11 cellular contexts compared by ENCODE assay signal in genomic region chr21:43269461-43269860, GRCh38.
A peak's percentile ranks its signal among the peaks of the same experiment; 100 is the strongest.
DNase-seq lines count a peak whose midpoint lies in the region; ATAC-seq, FAIRE-seq and TF ChIP-seq lines count a peak whose summit lies in the region.
"Had no signal": no experiment of that assay in that cellular context is flagged by ENCODE, and none has a peak within 500 bp of the region (broad histone marks: within the 10 kb centered on the region; RNA-seq: fewer than 3 reads in every experiment).

No MANE protein-coding gene starts in this region.

- H2BK5ac ChIP-seq in neuronal stem cell (ENCODE audit: low read length): no peak overlapping the region

- no CpG with 5 or more reads among the region's 10 CpGs for WGBS in neuronal stem cell (ENCODE audit: extremely low coverage in 2 of 2, insufficient read length in 2 of 2, insufficient replicate concordance in 1 of 2), 2 donors

- H2AFZ ChIP-seq in neuronal stem cell (ENCODE audit: low read length): no peak overlapping the region
- H2AFZ ChIP-seq: parathyroid adenoma had no signal

- FAIRE-seq in GM12891 (lab: Jason Lieb, UNC): no peak

- TF ChIP-seq CTCF in epithelial cell of proximal tubule (conservative IDR thresholded peaks at IDR 0.05; ENCODE audit: low read depth, low read length): peak; percentile 42

- no peaks in the 10 kb centered on the region for H3K4me1 Mint-ChIP-seq in activated CD4-positive, alpha-beta T cell treated with anti-CD3 and anti-CD28 coated beads for 36 hours

- H3K23ac ChIP-seq in neuronal stem cell (ENCODE audit: low read depth, low read length, poor library complexity): no peak overlapping the region

- H3K9me3 Mint-ChIP-seq in activated CD4-positive, alpha-beta T cell treated with anti-CD3 and anti-CD28 coated beads for 36 hours (ENCODE audit: low read depth): no peaks in the 10 kb centered on the region

- ATAC-seq in activated CD4-positive, alpha-beta T cell treated with anti-CD3 and anti-CD28 coated beads for 36 hours: peak; percentile 51

- DNase-seq in GM12891 (ENCODE audit: insufficient read length, low spot score) (peak; percentile 66), epithelial cell of proximal tubule (ENCODE audit: low read depth) (no peak), NCI-H1048 (lab: John Stamatoyannopoulos, UW) (no peak), NCI-H1930 (lab: John Stamatoyannopoulos, UW) (no peak), neuronal stem cell (ENCODE audit: low spot score) (no peak)
- peak; percentile 60 for DNase-seq in activated CD4-positive, alpha-beta T cell treated with anti-CD3 and anti-CD28 coated beads for 36 hours
- peak; percentile 4 to 34 (median 11) for DNase-seq in stimulated activated CD4-positive, alpha-beta T cell treated with anti-CD3 and anti-CD28 coated beads, TNF-alpha, amount 100 ng/mL, for 24 hours (ENCODE audit: low read depth in 3 of 3)
- no peak for DNase-seq in activated CD4-positive, CD25-positive, alpha-beta regulatory T cell (lab: John Stamatoyannopoulos, UW)
- DNase-seq: GOT3 had no signal

- no peak overlapping the region for H3K4me2 ChIP-seq in neuronal stem cell (ENCODE audit: insufficient read depth, low read length, poor library complexity, severe bottlenecking)

- H3K27me3 ChIP-seq in neuronal stem cell (ENCODE audit: control insufficient read depth in 3 of 3, insufficient read depth in 3 of 3, low read depth in 1 of 3, low read length in 3 of 3): peaks cover 0 to 13% (median 0%) of the 10 kb centered on the region in 3 experiments

- no peak overlapping the region for H3K27ac ChIP-seq in neuronal stem cell (replicated peaks; ENCODE audit: low read length)
- H3K27ac ChIP-seq: dorsolateral prefrontal cortex, parathyroid adenoma had no signal

- intact Hi-C loops in activated CD4-positive, alpha-beta T cell treated with anti-CD3 and anti-CD28 coated beads for 36 hours (cut with DNase I, micrococcal nuclease): no loop called here

- H2BK12ac ChIP-seq in neuronal stem cell (ENCODE audit: low read length): no peak overlapping the region

- H3K9me3 ChIP-seq in neuronal stem cell (replicated peaks in 1 of 2; ENCODE audit: control insufficient read depth in 2 of 2, insufficient read depth in 1 of 2, low read depth in 1 of 2, low read length in 2 of 2): no peaks in the 10 kb centered on the region

- H2BK15ac ChIP-seq in neuronal stem cell (ENCODE audit: low read length): no peak overlapping the region

- no peak overlapping the region for H3K14ac ChIP-seq in neuronal stem cell (ENCODE audit: low read length)

- H3K36me3 ChIP-seq in neuronal stem cell (replicated peaks in 1 of 2; ENCODE audit: control insufficient read depth in 2 of 2, insufficient read depth in 2 of 2, low read length in 2 of 2): no peaks in the 10 kb centered on the region

- no peak overlapping the region for H3K4ac ChIP-seq in neuronal stem cell (ENCODE audit: low read length)

- H3K4me3 ChIP-seq in epithelial cell of proximal tubule (ENCODE audit: low read depth, low read length): no peak overlapping the region
- no peak overlapping the region for H3K4me3 ChIP-seq in neuronal stem cell (ENCODE audit: low read length in 2 of 2)
- H3K4me3 ChIP-seq: dorsolateral prefrontal cortex had no signal

- H3K79me1 ChIP-seq in neuronal stem cell (ENCODE audit: low read depth, low read length): no peaks in the 10 kb centered on the region

- no peak overlapping the region for H3K18ac ChIP-seq in neuronal stem cell (ENCODE audit: low read length)

- no peaks in the 10 kb centered on the region for H3K27me3 Mint-ChIP-seq in activated CD4-positive, alpha-beta T cell treated with anti-CD3 and anti-CD28 coated beads for 36 hours

- H3K4me3 Mint-ChIP-seq in activated CD4-positive, alpha-beta T cell treated with anti-CD3 and anti-CD28 coated beads for 36 hours: no peak overlapping the region

- TF ChIP-seq POLR2A in GM12891 (IDR thresholded peaks at IDR 0.05; ENCODE audit: low read depth, low read length): no peak

- no peak overlapping the region for H3K27ac Mint-ChIP-seq in activated CD4-positive, alpha-beta T cell treated with anti-CD3 and anti-CD28 coated beads for 36 hours

- no peak overlapping the region for H2AK5ac ChIP-seq in neuronal stem cell (ENCODE audit: low read depth, low read length)

- POLR2A ChIA-PET in activated CD4-positive, alpha-beta T cell treated with anti-CD3 and anti-CD28 coated beads for 36 hours (lab: Charles Lee): no interaction called here

- H4K91ac ChIP-seq in neuronal stem cell (ENCODE audit: low read depth, low read length, poor library complexity): no peak overlapping the region

- CTCF ChIA-PET in activated CD4-positive, alpha-beta T cell treated with anti-CD3 and anti-CD28 coated beads for 36 hours (lab: Charles Lee): interaction anchor here (0.6 kb wide), 1 partner anchor 31 kb away, joined by 4 read pairs; no protein-coding TSS in a partner anchor

- H3K4me1 ChIP-seq in neuronal stem cell (ENCODE audit: control insufficient read depth in 2 of 2, insufficient read depth in 1 of 2, low read depth in 1 of 2, low read length in 2 of 2): peaks cover 2 to 5% of the 10 kb centered on the region in 2 donors
- H3K4me1 ChIP-seq: parathyroid adenoma had no signal

- H4K8ac ChIP-seq in neuronal stem cell (ENCODE audit: low read depth, low read length): no peak overlapping the region

- H2BK120ac ChIP-seq in neuronal stem cell (ENCODE audit: low read depth, low read length): no peak overlapping the region

- no peaks in the 10 kb centered on the region for H3K36me3 Mint-ChIP-seq in activated CD4-positive, alpha-beta T cell treated with anti-CD3 and anti-CD28 coated beads for 36 hours (ENCODE audit: low read depth)

- no peak overlapping the region for H3K9ac ChIP-seq in neuronal stem cell (ENCODE audit: low read depth, low read length, poor library complexity)
- H3K9ac ChIP-seq: parathyroid adenoma had no signal

TF ChIP-seq in GM12891, 5 proteins besides CTCF, POLR2A, EP300 and RAD21:
- no peak for TF ChIP-seq POU2F2 (IDR thresholded peaks at IDR 0.05; ENCODE audit: low read depth, low read length)
- no peak for TF ChIP-seq PAX5 (IDR thresholded peaks at IDR 0.05; ENCODE audit: insufficient read depth, low read length, severe bottlenecking)
- no peak for TF ChIP-seq POLR2AphosphoS5 (IDR thresholded peaks at IDR 0.05; ENCODE audit: low read depth, low read length)
- TF ChIP-seq SPI1 (IDR thresholded peaks at IDR 0.05; ENCODE audit: low read depth, low read length): no peak

Comparison
In these comparisons a context has a peak if more than half of its experiments do, and no peak if none do; other contexts are left out.
1. DNase-seq: peak in GM12891 (single experiment), activated CD4-positive, alpha-beta T cell treated with anti-CD3 and anti-CD28 coated beads for 36 hours (single experiment) and stimulated activated CD4-positive, alpha-beta T cell treated with anti-CD3 and anti-CD28 coated beads, TNF-alpha, amount 100 ng/mL, for 24 hours (3 of 3); none in epithelial cell of proximal tubule (single experiment), NCI-H1048 (single experiment), activated CD4-positive, CD25-positive, alpha-beta regulatory T cell (0 of 4), NCI-H1930 (0 of 2) and neuronal stem cell (single experiment).